ENCODE assay signal across 8 cellular contexts in genomic region chr10:6203331-6204062, GRCh38. TPM values are rescaled to one million over a fixed set of nuclear protein-coding genes. Genes with fewer than 3 reads are reported as not detected.
DNase-seq lines count a peak whose midpoint lies in the region; ATAC-seq, FAIRE-seq and TF ChIP-seq lines count a peak whose summit lies in the region.

No MANE protein-coding gene starts in this region.

- H3K4me1 ChIP-seq in vagina, result peaks cover 38% of the 10 kb centered on the region

- no peak for TF ChIP-seq POLR2A in vagina (IDR thresholded peaks at IDR 0.05)

- H3K27me3 ChIP-seq in vagina, result no peaks in the 10 kb centered on the region

- peak overlapping the region; percentile 91 to 98 for H3K4me3 ChIP-seq in vagina

- FAIRE-seq in RCC 7860 (lab: Jason Lieb, UNC), result no peak

- peak overlapping the region; percentile 97 for H3K27ac ChIP-seq in vagina

- no peaks in the 10 kb centered on the region for H3K36me3 ChIP-seq in vagina

- TF ChIP-seq CTCF in vagina (IDR thresholded peaks at IDR 0.05), result no peak

- ATAC-seq in GM18873 (IDR thresholded peaks at IDR 0.05; ENCODE audit: low FRiP score, unreplicated experiment), result peak; percentile 14
- ATAC-seq in HG03103 (IDR thresholded peaks at IDR 0.05; ENCODE audit: low read depth, unreplicated experiment), result peak; percentile 33

- DNase-seq in AG20443 (ENCODE audit: low spot score) (peak; percentile 91), RCC 7860 (ENCODE audit: low spot score) (peak; percentile 20), germinal center (ENCODE audit: low spot score) (peak; percentile 84), nucleus accumbens (lab: John Stamatoyannopoulos, UW) (peak in 35 of 56 donors; percentile 20 to 80 (median 64)), vagina (ENCODE audit: extremely low spot score in 2 of 2) (no peak)
- peak in 3 of 4 experiments; percentile 28 to 68 (median 32) for DNase-seq in activated naive CD4-positive, alpha-beta T cell (lab: John Stamatoyannopoulos, UW)

- intact Hi-C loops in vagina (cut with DNase I), result loop anchor here (1.0 to 10.0 kb wide), 4 partner anchors 61 to 198 kb away; partner anchors contain the start of gene RBM17

- H3K9me3 ChIP-seq in vagina, result no peaks in the 10 kb centered on the region

RNA-seq across cellular contexts. Expression of gene PFKFB3, which starts 0.8 kb away (rescaled TPM):
- 43.2 TPM for total RNA-seq in vagina

Comparison
In these comparisons a context has a peak if more than half of its experiments do, and no peak if none do; other contexts are left out.
1. DNase-seq: peak in AG20443 (single experiment), RCC 7860 (single experiment), activated naive CD4-positive, alpha-beta T cell (3 of 4), germinal center (single experiment) and nucleus accumbens (35 of 56); none in vagina (0 of 2).